In genomic region chr10:103042908-103043307, GRCh38 we compare ENCODE assay signal across 27 cellular contexts.
DNase-seq lines count a peak whose midpoint lies in the region; ATAC-seq, FAIRE-seq and TF ChIP-seq lines count a peak whose summit lies in the region.
"Had no signal": no experiment of that assay in that cellular context is flagged by ENCODE, and none has a peak within 500 bp of the region (broad histone marks: within the 10 kb centered on the region; RNA-seq: fewer than 3 reads in every experiment).

No MANE protein-coding gene starts in this region.

- DNase-seq in D721Med (ENCODE audit: insufficient read length, low spot score) (no peak), GM23338 (ENCODE audit: low spot score) (peak; percentile 34), WERI-Rb-1 (no peak), islet precursor cell (peak; percentile 13), SHP77 treated with DMSO at 0.1 percent for 48 hours (lab: John Stamatoyannopoulos, UW) (no peak), UCSD-AML1 (lab: John Stamatoyannopoulos, UW; ENCODE audit: unreplicated experiment) (no peak), medulla oblongata (ENCODE audit: extremely low spot score) (no peak), T-helper 2 cell (no peak)
- DNase-seq: activated CD8-positive, alpha-beta T cell treated with anti-CD3 and anti-CD28 coated beads for 36 hours; activated naive CD4-positive, alpha-beta T cell treated with anti-CD3 and anti-CD28 coated beads, Interleukin-2, amount 10 ng/mL, durations not matched to agents 7 days and 5 days; Caco-2; GF-D8; hippocampal formation; Kasumi-1; left colon; NCI-H1436 treated with DMSO at 0.1 percent for 48 hours; NCI-H446; NCI-H774; substantia nigra; upper lobe of right lung had no signal

- H3K9me2 ChIP-seq in GM23338 (ENCODE audit: insufficient read depth): no peaks in the 10 kb centered on the region

- H3K79me2 ChIP-seq in GM23338 (replicated peaks; ENCODE audit: insufficient read depth): no peaks in the 10 kb centered on the region

- H3K27me3 ChIP-seq in GM23338 (ENCODE audit: insufficient read depth): no peaks in the 10 kb centered on the region
- H3K27me3 ChIP-seq in WERI-Rb-1 (ENCODE audit: insufficient read depth, low read depth, severe bottlenecking): no peaks in the 10 kb centered on the region
- H3K27me3 ChIP-seq: breast epithelium, SJSA1, upper lobe of right lung had no signal

- peaks cover 35% of the 10 kb centered on the region for H3K4me1 ChIP-seq in GM23338 (ENCODE audit: insufficient read depth)
- H3K4me1 ChIP-seq: breast epithelium, Caco-2, upper lobe of right lung had no signal

- peak overlapping the region; percentile 57; the same call in 1 of the 2 replicates for H3K27ac ChIP-seq in GM23338 (ENCODE audit: low read depth)
- H3K27ac ChIP-seq in WERI-Rb-1: no peak overlapping the region
- H3K27ac ChIP-seq: breast epithelium, SJSA1, upper lobe of right lung had no signal

- H3K9me3 Mint-ChIP-seq in GM23338: no peaks in the 10 kb centered on the region
- H3K9me3 Mint-ChIP-seq: activated CD8-positive, alpha-beta T cell treated with anti-CD3 and anti-CD28 coated beads for 36 hours; activated naive CD4-positive, alpha-beta T cell treated with anti-CD3 and anti-CD28 coated beads, Interleukin-2, amount 10 ng/mL, durations not matched to agents 7 days and 5 days; natural killer cell treated with Interleukin-12 subunit alpha and Interleukin-12 subunit beta and Interleukin-15 and Interleukin-18, amount 100 ng/mL, for 72 hours; stimulated activated memory B cell treated with anti-CD40 and anti-IgM and Interleukin-4, amounts not matched to agents 10 μg/mL and 1 μg/mL and 100 μg/mL, for 72 hours had no signal

- H3F3A ChIP-seq in GM23338 (replicated peaks; ENCODE audit: low read depth): 0 out of 2 replicates have a peak, but pooled peaks cover 4% of the 10 kb centered on the region

- H3K36me3 ChIP-seq in GM23338 (ENCODE audit: insufficient read depth) (no peaks in the 10 kb centered on the region), WERI-Rb-1 (no peaks in the 10 kb centered on the region)
- H3K36me3 ChIP-seq: breast epithelium, SJSA1, upper lobe of right lung had no signal

- H3K4me3 ChIP-seq in GM23338 (no peak overlapping the region), WERI-Rb-1 (ENCODE audit: low read depth, low read length) (no peak overlapping the region)
- H3K4me3 ChIP-seq: breast epithelium, SJSA1, upper lobe of right lung had no signal

- no peaks in the 10 kb centered on the region for H3K36me3 Mint-ChIP-seq in GM23338 (ENCODE audit: low read depth)
- H3K36me3 Mint-ChIP-seq: activated naive CD4-positive, alpha-beta T cell treated with anti-CD3 and anti-CD28 coated beads, Interleukin-2, amount 10 ng/mL, durations not matched to agents 7 days and 5 days; CD14-positive monocyte; natural killer cell treated with Interleukin-12 subunit alpha and Interleukin-12 subunit beta and Interleukin-15 and Interleukin-18, amount 100 ng/mL, for 72 hours had no signal

- TF ChIP-seq CTCF in D721Med (IDR thresholded peaks at IDR 0.05; ENCODE audit: insufficient read depth, missing control alignments) (peak; percentile 3), GM23338 (conservative IDR thresholded peaks at IDR 0.05; ENCODE audit: low read depth in 2 of 2) (peak; percentile 64 to 69), WERI-Rb-1 (IDR thresholded peaks at IDR 0.05; ENCODE audit: low read depth, low read length) (0 out of 2 replicates have a peak, but pooled peaks have one; percentile 5)

- no peak overlapping the region for H3K4me3 Mint-ChIP-seq in GM23338
- H3K4me3 Mint-ChIP-seq: activated CD8-positive, alpha-beta T cell treated with anti-CD3 and anti-CD28 coated beads for 36 hours; activated naive CD4-positive, alpha-beta T cell treated with anti-CD3 and anti-CD28 coated beads, Interleukin-2, amount 10 ng/mL, durations not matched to agents 7 days and 5 days; natural killer cell treated with Interleukin-12 subunit alpha and Interleukin-12 subunit beta and Interleukin-15 and Interleukin-18, amount 100 ng/mL, for 72 hours; stimulated activated memory B cell treated with anti-CD40 and anti-IgM and Interleukin-4, amounts not matched to agents 10 μg/mL and 1 μg/mL and 100 μg/mL, for 72 hours had no signal

- H3K4me2 ChIP-seq in GM23338: peak overlapping the region; percentile 46

- H3K27me3 Mint-ChIP-seq in GM23338 (ENCODE audit: insufficient read depth, low read depth, poor library complexity): peaks cover 4% of the 10 kb centered on the region
- H3K27me3 Mint-ChIP-seq: activated CD8-positive, alpha-beta T cell treated with anti-CD3 and anti-CD28 coated beads for 36 hours; activated naive CD4-positive, alpha-beta T cell treated with anti-CD3 and anti-CD28 coated beads, Interleukin-2, amount 10 ng/mL, durations not matched to agents 7 days and 5 days; natural killer cell treated with Interleukin-12 subunit alpha and Interleukin-12 subunit beta and Interleukin-15 and Interleukin-18, amount 100 ng/mL, for 72 hours; stimulated activated memory B cell treated with anti-CD40 and anti-IgM and Interleukin-4, amounts not matched to agents 10 μg/mL and 1 μg/mL and 100 μg/mL, for 72 hours had no signal

- ATAC-seq in GM23338: no peak
- ATAC-seq: activated CD8-positive, alpha-beta T cell treated with anti-CD3 and anti-CD28 coated beads for 36 hours; natural killer cell treated with Interleukin-12 subunit alpha and Interleukin-12 subunit beta and Interleukin-15 and Interleukin-18, amount 100 ng/mL, for 72 hours; stimulated activated memory B cell treated with anti-CD40 and anti-IgM and Interleukin-4, amounts not matched to agents 10 μg/mL and 1 μg/mL and 100 μg/mL, for 72 hours; upper lobe of right lung had no signal

- H3K4me1 Mint-ChIP-seq in GM23338: peaks cover 37% of the 10 kb centered on the region
- H3K4me1 Mint-ChIP-seq: activated naive CD4-positive, alpha-beta T cell treated with anti-CD3 and anti-CD28 coated beads, Interleukin-2, amount 10 ng/mL, durations not matched to agents 7 days and 5 days; CD14-positive monocyte had no signal

- no peak for FAIRE-seq in D721Med (lab: Jason Lieb, UNC)
- FAIRE-seq: endothelial cell of umbilical vein, TTC549 had no signal

- peak overlapping the region; percentile 22; the same call in 1 of the 2 replicates for H3K27ac Mint-ChIP-seq in GM23338
- H3K27ac Mint-ChIP-seq: activated CD8-positive, alpha-beta T cell treated with anti-CD3 and anti-CD28 coated beads for 36 hours; activated naive CD4-positive, alpha-beta T cell treated with anti-CD3 and anti-CD28 coated beads, Interleukin-2, amount 10 ng/mL, durations not matched to agents 7 days and 5 days; natural killer cell treated with Interleukin-12 subunit alpha and Interleukin-12 subunit beta and Interleukin-15 and Interleukin-18, amount 100 ng/mL, for 72 hours; stimulated activated memory B cell treated with anti-CD40 and anti-IgM and Interleukin-4, amounts not matched to agents 10 μg/mL and 1 μg/mL and 100 μg/mL, for 72 hours had no signal

- no peaks in the 10 kb centered on the region for H4K20me1 ChIP-seq in GM23338 (replicated peaks; ENCODE audit: insufficient read depth)

- H3K9me3 ChIP-seq in WERI-Rb-1 (ENCODE audit: severe bottlenecking): no peaks in the 10 kb centered on the region
- H3K9me3 ChIP-seq: breast epithelium, Caco-2, SJSA1, upper lobe of right lung had no signal

- H2AFZ ChIP-seq in GM23338: no peak overlapping the region

Comparison
In these comparisons a context has a peak if more than half of its experiments do, and no peak if none do; other contexts are left out.
1. DNase-seq: peak in GM23338 (single experiment) and islet precursor cell (single experiment); none in D721Med (single experiment), WERI-Rb-1 (single experiment), SHP77 treated with DMSO at 0.1 percent for 48 hours (single experiment), UCSD-AML1 (single experiment), medulla oblongata (single experiment) and T-helper 2 cell (0 of 5).
2. CTCF ChIP-seq: peak in every context shown above with its lines; median percentile 66 in GM23338; 5 in WERI-Rb-1; 3 in D721Med.